In the genomic region with DNA sequence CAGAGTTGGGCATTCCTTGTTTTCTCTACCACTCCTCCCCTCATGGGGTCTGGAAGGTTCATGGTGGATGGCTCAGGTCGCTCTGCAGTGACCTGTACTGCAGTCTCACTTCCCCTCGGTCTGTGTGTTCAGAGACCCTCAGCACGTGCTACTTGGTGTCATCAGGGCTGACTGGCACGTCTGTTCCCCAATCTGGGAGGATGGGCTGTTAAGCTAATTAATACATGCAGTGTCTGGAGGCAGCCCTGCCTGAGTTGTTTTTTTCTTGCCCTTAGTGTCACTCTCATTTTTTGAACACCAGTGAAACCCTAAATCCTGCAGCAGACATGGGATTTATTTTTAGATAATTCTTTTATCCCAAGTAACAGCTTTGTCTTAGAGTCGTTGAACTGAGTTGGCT, we compare ENCODE assay signal across 14 cellular contexts.
A peak's percentile ranks its signal among the peaks of the same experiment; 100 is the strongest.
DNase-seq lines count a peak whose midpoint lies in the region; ATAC-seq and TF ChIP-seq lines count a peak whose summit lies in the region.
"Had no signal": no experiment of that assay in that cellular context is flagged by ENCODE, and none has a peak within 500 bp of the region (broad histone marks: within the 10 kb centered on the region; RNA-seq: fewer than 3 reads in every experiment).

No MANE protein-coding gene starts in this region.

- peak overlapping the region in 4 of 5 experiments; percentile 3 to 76 (median 52) for H3K27ac Mint-ChIP-seq in brain
- H3K27ac Mint-ChIP-seq: CD8-positive, alpha-beta memory T cell had no signal

- ATAC-seq in SK-N-SH treated with all-trans-retinoic acid at 6 μM for 48 hours, result no peak
- ATAC-seq: HCT116 had no signal

- H3K9ac ChIP-seq in SK-N-SH, result no peak overlapping the region

- peaks cover 34% of the 10 kb centered on the region for H3K36me3 Mint-ChIP-seq in brain
- H3K36me3 Mint-ChIP-seq: CD14-positive monocyte; CD8-positive, alpha-beta memory T cell had no signal

- no peak overlapping the region for H2AFZ ChIP-seq in SK-N-SH (ENCODE audit: low read depth)

- TF ChIP-seq CTCF in SK-N-SH (IDR thresholded peaks at IDR 0.05) (no peak), brain (conservative IDR thresholded peaks at IDR 0.05) (no peak), prostate gland (IDR thresholded peaks at IDR 0.05) (no peak)

- no peak for TF ChIP-seq EP300 in SK-N-SH (IDR thresholded peaks at IDR 0.05; ENCODE audit: borderline replicate concordance in 1 of 2, low read depth in 1 of 2, low read length in 1 of 2)

- no peak overlapping the region for H3K4me3 ChIP-seq in SK-N-SH (ENCODE audit: low read depth in 2 of 2, low read length in 1 of 2)
- H3K4me3 ChIP-seq in prostate gland, result no peak overlapping the region

- H3K4me3 Mint-ChIP-seq in brain, result peak overlapping the region in 1 of 5 experiments; percentile 3
- H3K4me3 Mint-ChIP-seq: CD8-positive, alpha-beta memory T cell had no signal

- peaks cover 46% of the 10 kb centered on the region for H3K4me1 Mint-ChIP-seq in brain
- H3K4me1 Mint-ChIP-seq: CD8-positive, alpha-beta memory T cell had no signal

- no peaks in the 10 kb centered on the region for H3K9me3 ChIP-seq in SK-N-SH
- no peaks in the 10 kb centered on the region for H3K9me3 ChIP-seq in prostate gland
- H3K9me3 ChIP-seq: Caco-2 had no signal

- CTCF ChIA-PET in SK-N-SH (lab: Yijun Ruan, JAX), result interaction anchor here (2.5 to 5.9 kb wide), 2 partner anchors 12 to 308 kb away, joined by 11 to 38 read pairs; no protein-coding TSS in a partner anchor

- WGBS in SK-N-SH (ENCODE audit: low lambda C conversion rate), result 85% methylated on average over 5 of the region's 5 CpGs
- 77% methylated on average over 5 of the region's 5 CpGs for WGBS in prostate gland

- intact Hi-C loops in prostate gland (cut with DNase I), result no loop called here

- no peaks in the 10 kb centered on the region for H3F3A ChIP-seq in SK-N-SH (replicated peaks; ENCODE audit: insufficient read depth)

- peaks cover 0 to 2% (median 0%) of the 10 kb centered on the region in 5 experiments for H3K9me3 Mint-ChIP-seq in brain
- H3K9me3 Mint-ChIP-seq: CD8-positive, alpha-beta memory T cell had no signal

- no peak for TF ChIP-seq RAD21 in SK-N-SH (IDR thresholded peaks at IDR 0.05; ENCODE audit: low read length)

- POLR2A ChIA-PET in SK-N-SH (lab: Yijun Ruan, JAX), result no interaction called here

- H3K4me1 ChIP-seq in SK-N-SH (ENCODE audit: control insufficient read depth in 1 of 2, insufficient read depth in 2 of 2, low read depth in 1 of 2, low read length in 1 of 2) (peaks cover 0 to 19% of the 10 kb centered on the region in 2 experiments; a peak in 3 of 4 replicates), prostate gland (replicated peaks) (no peaks in the 10 kb centered on the region)

- no peak overlapping the region for H3K4me2 ChIP-seq in SK-N-SH

- no peaks in the 10 kb centered on the region for H3K9me2 ChIP-seq in SK-N-SH

- H3K79me2 ChIP-seq in SK-N-SH (ENCODE audit: insufficient read depth), result no peaks in the 10 kb centered on the region

- DNase-seq in SK-N-SH (peak; percentile 37), iPS-NIHi11 (ENCODE audit: low spot score) (peak; percentile 24), substantia nigra (lab: John Stamatoyannopoulos, UW) (no peak), prostate gland (ENCODE audit: low spot score) (no peak), NCI-H2196 (lab: John Stamatoyannopoulos, UW; ENCODE audit: unreplicated experiment) (no peak), NCI-H2107 treated with DMSO at 0.1 percent for 48 hours (lab: John Stamatoyannopoulos, UW; ENCODE audit: unreplicated experiment) (no peak)
- DNase-seq: Caco-2; CD8-positive, alpha-beta memory T cell; DMS 273 treated with DMSO at 0.1 percent for 48 hours had no signal

- no peaks in the 10 kb centered on the region for H3K27me3 Mint-ChIP-seq in brain

- no peak for TF ChIP-seq POLR2A in prostate gland (IDR thresholded peaks at IDR 0.05)

- H3K27ac ChIP-seq in SK-N-SH (ENCODE audit: low read depth in 2 of 2, low read length in 1 of 2), result peak overlapping the region in 1 of 2 experiments; percentile 28; a peak in 1 of 4 replicates
- peak overlapping the region; percentile 17 for H3K27ac ChIP-seq in substantia nigra (ENCODE audit: low read depth, low read length, poor library complexity, severe bottlenecking)
- H3K27ac ChIP-seq in prostate gland, result no peak overlapping the region
- H3K27ac ChIP-seq: 22Rv1 had no signal

- H3K27me3 ChIP-seq in SK-N-SH (ENCODE audit: insufficient read depth) (no peaks in the 10 kb centered on the region), prostate gland (replicated peaks; ENCODE audit: insufficient read depth) (no peaks in the 10 kb centered on the region)

- H3K36me3 ChIP-seq in SK-N-SH (replicated peaks in 1 of 2; ENCODE audit: control insufficient read depth in 1 of 2, insufficient read depth in 2 of 2, low read length in 1 of 2), result peaks cover 5% of the 10 kb centered on the region in 2 experiments
- H3K36me3 ChIP-seq in prostate gland, result no peaks in the 10 kb centered on the region

- H4K20me1 ChIP-seq in SK-N-SH (ENCODE audit: insufficient read depth), result no peaks in the 10 kb centered on the region

TF ChIP-seq in SK-N-SH, 30 proteins besides CTCF, POLR2A, EP300 and RAD21 (continues in another document):
- TF ChIP-seq, protein P1, sequence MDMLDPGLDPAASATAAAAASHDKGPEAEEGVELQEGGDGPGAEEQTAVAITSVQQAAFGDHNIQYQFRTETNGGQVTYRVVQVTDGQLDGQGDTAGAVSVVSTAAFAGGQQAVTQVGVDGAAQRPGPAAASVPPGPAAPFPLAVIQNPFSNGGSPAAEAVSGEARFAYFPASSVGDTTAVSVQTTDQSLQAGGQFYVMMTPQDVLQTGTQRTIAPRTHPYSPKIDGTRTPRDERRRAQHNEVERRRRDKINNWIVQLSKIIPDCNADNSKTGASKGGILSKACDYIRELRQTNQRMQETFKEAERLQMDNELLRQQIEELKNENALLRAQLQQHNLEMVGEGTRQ (IDR thresholded peaks at IDR 0.05; ENCODE audit: borderline replicate concordance, low read depth, low read length), result no peak
- TF ChIP-seq MXI1 (IDR thresholded peaks at IDR 0.05; ENCODE audit: low read depth, low read length), result no peak
- TF ChIP-seq EZH2phosphoT487 (IDR thresholded peaks at IDR 0.05; ENCODE audit: borderline replicate concordance, low read depth), result no peak
- TF ChIP-seq FOSL2 (IDR thresholded peaks at IDR 0.05; ENCODE audit: borderline replicate concordance, low read depth), result no peak
- TF ChIP-seq, protein P2, sequence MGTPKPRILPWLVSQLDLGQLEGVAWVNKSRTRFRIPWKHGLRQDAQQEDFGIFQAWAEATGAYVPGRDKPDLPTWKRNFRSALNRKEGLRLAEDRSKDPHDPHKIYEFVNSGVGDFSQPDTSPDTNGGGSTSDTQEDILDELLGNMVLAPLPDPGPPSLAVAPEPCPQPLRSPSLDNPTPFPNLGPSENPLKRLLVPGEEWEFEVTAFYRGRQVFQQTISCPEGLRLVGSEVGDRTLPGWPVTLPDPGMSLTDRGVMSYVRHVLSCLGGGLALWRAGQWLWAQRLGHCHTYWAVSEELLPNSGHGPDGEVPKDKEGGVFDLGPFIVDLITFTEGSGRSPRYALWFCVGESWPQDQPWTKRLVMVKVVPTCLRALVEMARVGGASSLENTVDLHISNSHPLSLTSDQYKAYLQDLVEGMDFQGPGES (IDR thresholded peaks at IDR 0.05; ENCODE audit: low read depth, low read length), result no peak
- TF ChIP-seq, protein P3, sequence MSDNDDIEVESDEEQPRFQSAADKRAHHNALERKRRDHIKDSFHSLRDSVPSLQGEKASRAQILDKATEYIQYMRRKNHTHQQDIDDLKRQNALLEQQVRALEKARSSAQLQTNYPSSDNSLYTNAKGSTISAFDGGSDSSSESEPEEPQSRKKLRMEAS (IDR thresholded peaks at IDR 0.05; ENCODE audit: low read depth), result no peak
- TF ChIP-seq YY1 (IDR thresholded peaks at IDR 0.05; ENCODE audit: low read depth), result no peak
- TF ChIP-seq ELF1 (IDR thresholded peaks at IDR 0.05), result no peak
- TF ChIP-seq TEAD4 (IDR thresholded peaks at IDR 0.05; ENCODE audit: borderline replicate concordance, insufficient read depth), result no peak
- TF ChIP-seq NFIC (IDR thresholded peaks at IDR 0.05; ENCODE audit: borderline replicate concordance), result no peak

TF ChIP-seq in SK-N-SH treated with all-trans-retinoic acid at 6 μM for 48 hours, 23 proteins besides CTCF, POLR2A, EP300 and RAD21 (continues in another document):
- no peak for TF ChIP-seq ZNF8 (CRISPR knock-in tag; IDR thresholded peaks at IDR 0.05)
- TF ChIP-seq TOX (CRISPR knock-in tag; IDR thresholded peaks at IDR 0.05; ENCODE audit: borderline replicate concordance), result no peak
- TF ChIP-seq POU6F1 (CRISPR knock-in tag; IDR thresholded peaks at IDR 0.05; ENCODE audit: borderline replicate concordance, low read depth), result no peak
- TF ChIP-seq ESRRG (CRISPR knock-in tag; IDR thresholded peaks at IDR 0.05), result no peak
- TF ChIP-seq TCF4 (CRISPR knock-in tag; IDR thresholded peaks at IDR 0.05; ENCODE audit: borderline replicate concordance), result no peak

Comparison
In these comparisons a context has a peak if more than half of its experiments do, and no peak if none do; other contexts are left out.
1. DNase-seq: peak in SK-N-SH (single experiment) and iPS-NIHi11 (single experiment); none in substantia nigra (0 of 49), prostate gland (single experiment), NCI-H2196 (single experiment) and NCI-H2107 treated with DMSO at 0.1 percent for 48 hours (single experiment).